In the genomic region with DNA sequence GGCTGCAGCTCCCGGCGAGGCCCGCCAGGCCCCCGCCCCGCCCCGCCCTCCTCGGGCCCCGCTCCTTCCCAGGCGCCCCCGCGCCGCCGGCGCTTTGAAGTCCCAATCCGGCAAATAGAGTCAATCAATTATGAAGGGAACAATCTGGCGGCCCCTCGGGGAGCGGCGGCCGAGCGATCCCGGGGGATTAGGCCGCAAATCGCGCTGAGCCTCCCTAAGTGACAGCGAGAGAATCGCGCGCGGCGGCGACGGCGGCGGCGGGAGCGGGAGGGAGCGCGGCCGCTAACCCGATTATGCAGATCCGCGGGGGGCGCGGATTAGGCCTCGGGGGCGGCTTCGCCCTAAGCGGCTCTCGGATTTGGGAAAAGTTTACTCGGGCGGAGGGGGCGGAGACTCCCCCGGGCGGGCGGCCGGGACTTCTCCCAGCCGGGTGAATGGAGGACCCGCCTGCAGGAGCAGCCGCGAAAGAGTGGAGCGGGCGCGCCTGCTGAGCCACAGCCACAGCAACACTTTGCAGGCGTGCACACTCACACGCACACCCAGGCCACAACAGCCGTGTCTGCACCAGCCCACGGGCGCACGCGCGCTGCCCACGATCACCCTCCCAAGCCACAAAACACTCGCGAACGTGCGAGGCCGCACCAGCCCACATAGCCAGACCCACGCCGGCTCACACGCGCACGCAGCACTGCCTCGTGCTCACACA, we compare ENCODE assay signal across 8 cellular contexts. TPM values are rescaled to one million over a fixed set of nuclear protein-coding genes. Genes with fewer than 3 reads are reported as not detected.
DNase-seq lines count a peak whose midpoint lies in the region; ATAC-seq and TF ChIP-seq lines count a peak whose summit lies in the region.

No MANE protein-coding gene starts in this region.

- TF ChIP-seq CTCF in DND-41 (IDR thresholded peaks at IDR 0.05; ENCODE audit: borderline replicate concordance, extremely low read depth, low read length, poor library complexity, severe bottlenecking) = no peak
- no peak for TF ChIP-seq CTCF in brain microvascular endothelial cell (IDR thresholded peaks at IDR 0.05; ENCODE audit: low read depth, low read length, missing control alignments)
- TF ChIP-seq CTCF in stomach (IDR thresholded peaks at IDR 0.05) = no peak

- in situ Hi-C loops in brain microvascular endothelial cell (cut with HindIII; ENCODE audit: low pct_ligation_motif_present, low sequenced_read_pairs) = no loop called here

- H3K4me3 ChIP-seq in DND-41 (ENCODE audit: low read depth in 1 of 2, low read length in 2 of 2) = peak overlapping the region in 1 of 2 experiments; percentile 35; a peak in 2 of 4 replicates
- H3K4me3 ChIP-seq in brain microvascular endothelial cell (ENCODE audit: low read depth, low read length) = peak overlapping the region; percentile 49
- H3K4me3 ChIP-seq in stomach = peak overlapping the region; percentile 60 to 75 (median 61)

- DNase-seq in DND-41 (peak; percentile 20), NCI-H2227 (lab: John Stamatoyannopoulos, UW; ENCODE audit: unreplicated experiment) (peak; percentile 63), brain microvascular endothelial cell (no peak), left kidney (ENCODE audit: low read depth, low spot score) (peak; percentile 68), stomach (peak; percentile 28), OCI-M1 (lab: John Stamatoyannopoulos, UW) (no peak)

- peaks cover 73% of the 10 kb centered on the region for H3K27me3 ChIP-seq in DND-41 (ENCODE audit: insufficient read depth, low read length, poor library complexity)
- peaks cover 48% of the 10 kb centered on the region for H3K27me3 ChIP-seq in brain microvascular endothelial cell (replicated peaks)
- H3K27me3 ChIP-seq in stomach = peaks cover 0 to 65% (median 35%) of the 10 kb centered on the region in 3 donors

- 2 to 6% (median 3%) methylated on average over 7 to 84 of the region's 84 CpGs for WGBS in stomach, 5 donors

- H3K4me1 ChIP-seq in DND-41 (ENCODE audit: insufficient read depth, low read length) = peaks cover 5% of the 10 kb centered on the region; the same call in 1 of the 2 replicates
- peaks cover 10 to 15% (median 14%) of the 10 kb centered on the region in 4 donors for H3K4me1 ChIP-seq in stomach

- TF ChIP-seq EP300 in stomach (IDR thresholded peaks at IDR 0.05) = no peak

- peak overlapping the region; percentile 52 for H3K4me2 ChIP-seq in DND-41 (ENCODE audit: insufficient read depth, low read length)

- intact Hi-C loops in stomach (cut with DNase I; ENCODE audit: low total_unique reads) = no loop called here

- peak overlapping the region; percentile 17; the same call in 1 of the 2 replicates for H3K9ac ChIP-seq in DND-41 (ENCODE audit: low read depth, low read length)

- H3K27ac ChIP-seq in DND-41 (ENCODE audit: low read length) (no peak overlapping the region), brain microvascular endothelial cell (no peak overlapping the region), stomach (peak overlapping the region in 1 of 5 donors; percentile 62)

- no peak overlapping the region for H2AFZ ChIP-seq in DND-41 (ENCODE audit: low read depth, low read length)

- ATAC-seq in DND-41 (ENCODE audit: insufficient read depth, low read depth) (peak; percentile 61), HG03045 (IDR thresholded peaks at IDR 0.05; ENCODE audit: unreplicated experiment) (no peak), HG03280 (IDR thresholded peaks at IDR 0.05; ENCODE audit: unreplicated experiment) (no peak)

- H3K9me3 ChIP-seq in DND-41 (ENCODE audit: insufficient read depth, low read length, severe bottlenecking) (no peaks in the 10 kb centered on the region), stomach (no peaks in the 10 kb centered on the region)

- no peaks in the 10 kb centered on the region for H3K79me2 ChIP-seq in DND-41 (ENCODE audit: insufficient read depth, low read length)

- TF ChIP-seq POLR2A in stomach (IDR thresholded peaks at IDR 0.05) = no peak

- H3K36me3 ChIP-seq in DND-41 (ENCODE audit: insufficient read depth, low read length) (no peaks in the 10 kb centered on the region), brain microvascular endothelial cell (replicated peaks) (no peaks in the 10 kb centered on the region), stomach (no peaks in the 10 kb centered on the region)

- peaks cover 13% of the 10 kb centered on the region for H4K20me1 ChIP-seq in DND-41 (ENCODE audit: insufficient read depth, low read length)

RNA-seq across cellular contexts. Expression of a gene that starts 23.0 kb away (rescaled TPM):
- total RNA-seq in stomach = not detected
- not detected for polyA plus RNA-seq in stomach

Comparison
In these comparisons a context has a peak if more than half of its experiments do, and no peak if none do; other contexts are left out.
1. DNase-seq: peak in DND-41 (single experiment), NCI-H2227 (single experiment), left kidney (single experiment) and stomach (single experiment); none in brain microvascular endothelial cell (single experiment) and OCI-M1 (single experiment).